Comparison of ENCODE assay signal across 28 cellular contexts in the genomic region with DNA sequence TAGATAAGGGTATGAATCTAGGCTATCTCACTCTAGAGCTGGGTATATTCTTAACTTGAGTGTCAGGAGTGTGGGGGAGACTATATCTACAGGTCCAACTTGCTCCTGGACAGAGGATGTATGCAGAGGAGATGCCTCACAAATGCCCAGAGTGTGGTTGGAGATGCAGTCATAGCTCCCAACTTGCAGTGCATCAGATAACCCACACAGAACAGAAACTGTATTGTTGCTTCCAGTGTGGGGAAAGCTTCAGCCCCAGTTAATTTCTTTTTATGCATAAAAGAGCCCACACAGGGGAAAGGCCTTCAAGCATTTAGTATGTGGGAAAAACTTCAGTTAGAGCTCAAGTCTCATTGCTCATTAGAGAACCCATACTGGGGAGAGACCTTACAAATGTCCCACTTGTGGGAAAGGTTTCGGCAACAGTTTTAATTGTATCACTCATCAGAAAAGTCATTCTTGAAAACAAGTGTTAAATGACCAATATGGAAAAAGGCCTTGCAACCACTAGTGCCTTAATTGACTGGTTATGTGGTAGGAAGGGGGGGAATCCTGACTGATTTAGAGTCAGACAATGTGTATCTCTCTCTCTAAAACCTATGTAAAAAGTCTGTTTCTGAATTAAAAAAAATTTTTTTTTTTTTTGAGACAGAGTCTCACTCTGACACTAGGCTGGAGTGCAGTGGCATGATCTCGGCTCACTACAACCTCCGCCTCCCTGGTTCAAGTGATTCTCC.
"Had no signal": no experiment of that assay in that cellular context is flagged by ENCODE, and none has a peak within 500 bp of the region (broad histone marks: within the 10 kb centered on the region; RNA-seq: fewer than 3 reads in every experiment).

No MANE protein-coding gene starts in this region.

- FAIRE-seq: small intestine, urothelium cell line had no signal

- ATAC-seq: natural killer cell; psoas muscle; right cardiac atrium; right lobe of liver; stimulated activated memory B cell treated with anti-CD40 and anti-IgM and Interleukin-4, amounts not matched to agents 10 μg/mL and 1 μg/mL and 100 μg/mL, for 72 hours; stimulated activated naive CD8-positive, alpha-beta T cell treated with anti-CD3 and anti-CD28 coated beads, Interleukin-15, amount 100 ng/mL, for 72 hours; stimulated activated naive CD8-positive, alpha-beta T cell treated with anti-CD3 and anti-CD28 coated beads, Interleukin-15, Interleukin-2, amounts not matched to agents 100 U/mL and 50 U/mL, for 24 hours had no signal

- H3K27ac Mint-ChIP-seq: natural killer cell; nephron; neural progenitor cell; progenitor cell of endocrine pancreas; stimulated activated memory B cell treated with anti-CD40 and anti-IgM and Interleukin-4, amounts not matched to agents 10 μg/mL and 1 μg/mL and 100 μg/mL, for 72 hours; stimulated activated naive CD8-positive, alpha-beta T cell treated with anti-CD3 and anti-CD28 coated beads, Interleukin-15, amount 100 ng/mL, for 72 hours had no signal

- H3K9me3 Mint-ChIP-seq: natural killer cell had no signal

- H2AFZ ChIP-seq: neural progenitor cell, parathyroid adenoma had no signal

- DNase-seq: natural killer cell; occipital lobe; ovary; posterior cingulate gyrus; psoas muscle; right cardiac atrium; right lobe of liver; sigmoid colon; small intestine; stimulated activated CD4-positive, alpha-beta T cell treated with anti-CD3 and anti-CD28 coated beads, Interleukin-15, amount 100 ng/mL, for 24 hours; stimulated activated CD4-positive, alpha-beta T cell treated with anti-CD3 and anti-CD28 coated beads, Interleukin-2, amount 100 ng/mL, for 24 hours; stimulated activated CD4-positive, alpha-beta T cell treated with anti-CD3 and anti-CD28 coated beads, Interleukin-2, amount 100 ng/mL, for 48 hours; stimulated activated CD4-positive, alpha-beta T cell treated with anti-CD3 and anti-CD28 coated beads, Interleukin-4, amount 100 ng/mL, for 24 hours; stimulated activated naive CD4-positive, alpha-beta T cell; stimulated activated naive CD8-positive, alpha-beta T cell treated with anti-CD3 and anti-CD28 coated beads, Interleukin-15, amount 100 ng/mL, for 72 hours; stimulated activated naive CD8-positive, alpha-beta T cell treated with anti-CD3 and anti-CD28 coated beads, Interleukin-15, Interleukin-2, amounts not matched to agents 100 U/mL and 50 U/mL, for 24 hours; thyroid gland; trophoblast cell; upper lobe of left lung had no signal

- H3K9ac ChIP-seq: neural progenitor cell, parathyroid adenoma had no signal

- H3K27me3 Mint-ChIP-seq: progenitor cell of endocrine pancreas; stimulated activated naive CD8-positive, alpha-beta T cell treated with anti-CD3 and anti-CD28 coated beads, Interleukin-15, amount 100 ng/mL, for 72 hours had no signal

- H3K4me2 ChIP-seq: neural progenitor cell had no signal

- H3K4me1 ChIP-seq: parathyroid adenoma, psoas muscle, right lobe of liver, sigmoid colon, thyroid gland, tibial nerve, upper lobe of left lung, vagina had no signal

- H3K4me3 Mint-ChIP-seq: natural killer cell; nephron; neural progenitor cell; stimulated activated memory B cell treated with anti-CD40 and anti-IgM and Interleukin-4, amounts not matched to agents 10 μg/mL and 1 μg/mL and 100 μg/mL, for 72 hours; stimulated activated naive CD8-positive, alpha-beta T cell treated with anti-CD3 and anti-CD28 coated beads, Interleukin-15, amount 100 ng/mL, for 72 hours had no signal

- H3K4me3 ChIP-seq: neural progenitor cell, ovary, psoas muscle, right lobe of liver, sigmoid colon, thoracic aorta, thyroid gland, tibial nerve, upper lobe of left lung, vagina had no signal

- H3K79me2 ChIP-seq: parathyroid adenoma had no signal

- H3K36me3 Mint-ChIP-seq: natural killer cell, neural progenitor cell had no signal

- H3K4me1 Mint-ChIP-seq: natural killer cell; nephron; stimulated activated memory B cell treated with anti-CD40 and anti-IgM and Interleukin-4, amounts not matched to agents 10 μg/mL and 1 μg/mL and 100 μg/mL, for 72 hours; stimulated activated naive CD8-positive, alpha-beta T cell treated with anti-CD3 and anti-CD28 coated beads, Interleukin-15, amount 100 ng/mL, for 72 hours had no signal

- H3K9me3 ChIP-seq: ovary, sigmoid colon, thoracic aorta, thyroid gland, vagina had no signal

- H3K27ac ChIP-seq: neural progenitor cell, ovary, parathyroid adenoma, psoas muscle, right lobe of liver, sigmoid colon, thoracic aorta, thyroid gland, tibial nerve, upper lobe of left lung, vagina had no signal

- H3K36me3 ChIP-seq: neural progenitor cell, ovary, right lobe of liver, sigmoid colon, thoracic aorta, thyroid gland, tibial nerve, upper lobe of left lung, vagina had no signal

- H3K27me3 ChIP-seq: neural progenitor cell, ovary, right lobe of liver, sigmoid colon, thyroid gland, tibial nerve, upper lobe of left lung, vagina had no signal
